In the genomic region with DNA sequence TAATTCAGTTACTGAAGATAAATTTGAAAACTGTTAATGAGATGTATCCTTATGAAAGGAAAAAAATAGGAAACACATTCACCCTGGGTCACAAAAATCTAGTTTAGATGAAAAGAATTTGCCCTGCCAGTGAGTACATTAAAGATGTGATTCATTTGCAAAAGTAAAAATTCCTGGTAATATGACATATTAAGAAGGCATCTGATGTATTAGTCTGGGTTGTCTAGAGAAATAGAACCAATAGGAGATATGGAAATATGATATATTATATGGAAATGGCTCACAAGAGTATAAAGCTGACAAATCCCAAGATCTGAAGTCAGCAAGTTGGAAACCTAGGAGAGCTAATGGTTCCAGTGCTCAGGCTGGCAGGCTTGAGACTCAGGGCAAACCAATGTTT, we compare ENCODE assay signal across 15 cellular contexts.
"Had no signal": no experiment of that assay in that cellular context is flagged by ENCODE, and none has a peak within 500 bp of the region (broad histone marks: within the 10 kb centered on the region; RNA-seq: fewer than 3 reads in every experiment).

No MANE protein-coding gene starts in this region.

- H3K4me3 Mint-ChIP-seq: activated naive CD8-positive, alpha-beta T cell treated with anti-CD3 and anti-CD28 coated beads, Interleukin-2, amount 10 ng/mL, durations not matched to agents 7 days and 5 days; naive B cell; stimulated activated effector memory CD8-positive, alpha-beta T cell treated with anti-CD3 and anti-CD28 coated beads, Interleukin-12 subunit alpha, Interleukin-12 subunit beta, amount 100 ng/mL, for 72 hours; T-helper 2 cell treated with Interferon-gamma antibody and Interleukin-4, amounts not matched to agents 5 μg/mL and 100 μg/mL, for 36 hours had no signal

- H3K36me3 ChIP-seq: breast epithelium, left lung, transverse colon had no signal

- H3K27me3 Mint-ChIP-seq: activated naive CD8-positive, alpha-beta T cell treated with anti-CD3 and anti-CD28 coated beads, Interleukin-2, amount 10 ng/mL, durations not matched to agents 7 days and 5 days; naive B cell had no signal

- DNase-seq: activated CD4-positive, alpha-beta T cell treated with anti-CD3 and anti-CD28 coated beads, Interleukin-2, amount 50 U/mL, for 48 hours; activated CD4-positive, CD25-positive, alpha-beta regulatory T cell treated with anti-CD3 and anti-CD28 coated beads, Interleukin-2, amount 50 U/mL, for 72 hours; activated effector memory CD4-positive, alpha-beta T cell treated with anti-CD3 and anti-CD28 coated beads, Interleukin-2, amount 50 U/mL, for 16 hours; activated naive CD8-positive, alpha-beta T cell treated with anti-CD3 and anti-CD28 coated beads, Interleukin-2, amount 10 ng/mL, durations not matched to agents 7 days and 5 days; activated T-cell treated with anti-CD3 and anti-CD28 coated beads, Interleukin-2, amount 50 U/mL, for 48 hours; aorta; dermis blood vessel endothelial cell; left lung; mammary epithelial cell; naive B cell; transverse colon had no signal

- ATAC-seq: left lung; stimulated activated effector memory CD8-positive, alpha-beta T cell treated with anti-CD3 and anti-CD28 coated beads, Interleukin-12 subunit alpha, Interleukin-12 subunit beta, amount 100 ng/mL, for 72 hours had no signal

- H3K9me3 Mint-ChIP-seq: stimulated activated effector memory CD8-positive, alpha-beta T cell treated with anti-CD3 and anti-CD28 coated beads, Interleukin-12 subunit alpha, Interleukin-12 subunit beta, amount 100 ng/mL, for 72 hours had no signal

- H3K27ac Mint-ChIP-seq: activated naive CD8-positive, alpha-beta T cell treated with anti-CD3 and anti-CD28 coated beads, Interleukin-2, amount 10 ng/mL, durations not matched to agents 7 days and 5 days; T-helper 2 cell treated with Interferon-gamma antibody and Interleukin-4, amounts not matched to agents 5 μg/mL and 100 μg/mL, for 36 hours had no signal

- H3K36me3 Mint-ChIP-seq: naive B cell had no signal

- H3K4me3 ChIP-seq: breast epithelium, left lung, transverse colon had no signal

- FAIRE-seq: keratinocyte had no signal

- H3K27me3 ChIP-seq: breast epithelium, left lung, transverse colon had no signal
